In genomic region chr3:188954590-188955208, GRCh38 we compare ENCODE assay signal across 8 cellular contexts.
DNase-seq lines count a peak whose midpoint lies in the region; ATAC-seq and TF ChIP-seq lines count a peak whose summit lies in the region.

No MANE protein-coding gene starts in this region.

- H3K9ac ChIP-seq in adipocyte (ENCODE audit: low read length), result peak overlapping the region; percentile 26

- peak; percentile 98 for TF ChIP-seq CTCF in retinal pigment epithelial cell (conservative IDR thresholded peaks at IDR 0.05; ENCODE audit: low read depth, low read length)

- H3K4me1 ChIP-seq in adipocyte (ENCODE audit: control insufficient read depth, insufficient read depth, low read length), result peaks cover 54% of the 10 kb centered on the region

- DNase-seq in AG08396 (ENCODE audit: low spot score) (peak; percentile 81), NCI-H128 (lab: John Stamatoyannopoulos, UW; ENCODE audit: unreplicated experiment) (peak; percentile 83), SW 1271 (lab: John Stamatoyannopoulos, UW) (peak; percentile 43 to 78), adipocyte (ENCODE audit: low read depth) (peak; percentile 96), left cardiac atrium (peak; percentile 87), retinal pigment epithelial cell (ENCODE audit: low read depth) (peak; percentile 51)

- no peaks in the 10 kb centered on the region for H3K36me3 ChIP-seq in adipocyte (ENCODE audit: control insufficient read depth, insufficient read depth, low read length, severe bottlenecking)

- intact Hi-C loops in left cardiac atrium (cut with DNase I), result loop anchor here (2.0 to 10.0 kb wide), 7 partner anchors 193 to 1212 kb away; partner anchors contain the start of gene LPP (in 1 of the 2)

- H3K4me3 ChIP-seq in adipocyte (ENCODE audit: low read length), result no peak overlapping the region
- no peak overlapping the region for H3K4me3 ChIP-seq in retinal pigment epithelial cell (ENCODE audit: low read length)

- ATAC-seq in GM19395 (IDR thresholded peaks at IDR 0.05; ENCODE audit: unreplicated experiment) (peak; percentile 64), left cardiac atrium (peak; percentile 72 to 87), GM19328 (IDR thresholded peaks at IDR 0.05; ENCODE audit: unreplicated experiment) (no peak)

- no peaks in the 10 kb centered on the region for H3K27me3 ChIP-seq in adipocyte (replicated peaks; ENCODE audit: control insufficient read depth, insufficient read depth, low read length)

- no peaks in the 10 kb centered on the region for H3K9me3 ChIP-seq in adipocyte (ENCODE audit: control insufficient read depth, low read length)
